ENCODE assay signal across 1 cellular context in genomic region chr19:4861147-4861546, GRCh38.
TF ChIP-seq lines count a peak whose summit lies in the region.

No MANE protein-coding gene starts in this region.

TF ChIP-seq in Ishikawa, 13 proteins besides CTCF, POLR2A, EP300 and RAD21:
- TF ChIP-seq REST (IDR thresholded peaks at IDR 0.05; ENCODE audit: low read depth) (no peak), TCF12 (IDR thresholded peaks at IDR 0.05; ENCODE audit: low read depth) (peak; percentile 71), TAF1 (IDR thresholded peaks at IDR 0.05; ENCODE audit: low read depth) (no peak; the same call in 1 of the 2 replicates), ZBTB7A (IDR thresholded peaks at IDR 0.05; ENCODE audit: low read depth) (0 out of 2 replicates have a peak, but pooled peaks have one; percentile 29), TEAD4 (IDR thresholded peaks at IDR 0.05) (0 out of 2 replicates have a peak, but pooled peaks have one; percentile 3), YY1 (IDR thresholded peaks at IDR 0.05; ENCODE audit: low read depth) (peak; percentile 54; the same call in 1 of the 2 replicates), CREB1 (IDR thresholded peaks at IDR 0.05; ENCODE audit: low read depth) (no peak), NFIC (IDR thresholded peaks at IDR 0.05) (peak; percentile 95), MAX (IDR thresholded peaks at IDR 0.05) (peak; percentile 58)
